8 cellular contexts compared by ENCODE assay signal in genomic region chr9:106860731-106861584, GRCh38. TPM values are rescaled to one million over a fixed set of nuclear protein-coding genes. Genes with fewer than 3 reads are reported as not detected.
DNase-seq lines count a peak whose midpoint lies in the region; ATAC-seq, FAIRE-seq and TF ChIP-seq lines count a peak whose summit lies in the region.

No MANE protein-coding gene starts in this region.

- peaks cover 65% of the 10 kb centered on the region for H3K27me3 Mint-ChIP-seq in activated T-helper 2 cell treated with anti-CD3 and anti-CD28 coated beads, Interferon-gamma antibody, Interleukin-2, Interleukin-4, amounts not matched to agents 10 μg/mL and 5 μg/mL and 100 μg/mL, durations not matched to agents 14 hours and 24 hours and 36 hours (ENCODE audit: low read depth)

- H3K9me3 ChIP-seq in A549 (no peaks in the 10 kb centered on the region), testis (no peaks in the 10 kb centered on the region)

- POLR2A ChIA-PET in A549 (lab: Yijun Ruan, JAX): interaction anchor here (0.5 to 1.1 kb wide), 2 partner anchors 32 to 57 kb away, joined by 3 read pairs; no protein-coding TSS in a partner anchor

- no peak overlapping the region for H3K27ac Mint-ChIP-seq in activated T-helper 2 cell treated with anti-CD3 and anti-CD28 coated beads, Interferon-gamma antibody, Interleukin-2, Interleukin-4, amounts not matched to agents 10 μg/mL and 5 μg/mL and 100 μg/mL, durations not matched to agents 14 hours and 24 hours and 36 hours

- intact Hi-C loops in testis (cut with DNase I; ENCODE audit: low total_unique reads): loop anchor here (10.0 kb wide), 1 partner anchor 64 kb away; no protein-coding TSS in a partner anchor
- intact Hi-C loops in activated T-helper 2 cell treated with anti-CD3 and anti-CD28 coated beads, Interferon-gamma antibody, Interleukin-2, Interleukin-4, amounts not matched to agents 10 μg/mL and 5 μg/mL and 100 μg/mL, durations not matched to agents 14 hours and 24 hours and 36 hours (cut with micrococcal nuclease): no loop called here

- FAIRE-seq in A549 (lab: Jason Lieb, UNC): no peak
- FAIRE-seq in bronchial epithelial cell (lab: Jason Lieb, UNC): no peak

- 0 out of 2 replicates have a peak, but pooled peaks have one; percentile 3 for TF ChIP-seq POLR2A in A549 (IDR thresholded peaks at IDR 0.05; ENCODE audit: low read length)
- no peak for TF ChIP-seq POLR2A in testis (IDR thresholded peaks at IDR 0.05)

- no peaks in the 10 kb centered on the region for H3K27me3 ChIP-seq in bronchial epithelial cell (ENCODE audit: control insufficient read depth, insufficient read depth, low read length)
- no peaks in the 10 kb centered on the region for H3K27me3 ChIP-seq in testis

- H3K4me1 ChIP-seq in A549 (peaks cover 21% of the 10 kb centered on the region; the same call in 2 of the 3 replicates), testis (peaks cover 5% of the 10 kb centered on the region)

- no peak overlapping the region for H3K4me3 Mint-ChIP-seq in activated T-helper 2 cell treated with anti-CD3 and anti-CD28 coated beads, Interferon-gamma antibody, Interleukin-2, Interleukin-4, amounts not matched to agents 10 μg/mL and 5 μg/mL and 100 μg/mL, durations not matched to agents 14 hours and 24 hours and 36 hours (ENCODE audit: low read depth)

- H3K4me3 ChIP-seq in A549 (peak overlapping the region; percentile 81), HFF-Myc (replicated peaks; ENCODE audit: low read depth, low read length) (peak overlapping the region; percentile 71), bronchial epithelial cell (ENCODE audit: low read depth, low read length) (peak overlapping the region; percentile 80), testis (peak overlapping the region; percentile 78 to 82)

- peak in 1 of 2 experiments; percentile 14 for DNase-seq in A549 (ENCODE audit: low read depth in 1 of 2, low spot score in 1 of 2)
- DNase-seq in HFF-Myc (ENCODE audit: extremely low read depth, low read depth): no peak
- peak; percentile 44 for DNase-seq in bronchial epithelial cell (ENCODE audit: low read depth)
- peak; percentile 85 for DNase-seq in left kidney (ENCODE audit: low read depth, low spot score)
- DNase-seq in testis: peak; percentile 32
- DNase-seq in OCI-M2 (lab: John Stamatoyannopoulos, UW; ENCODE audit: unreplicated experiment): no peak
- DNase-seq in activated gamma-delta T cell (lab: John Stamatoyannopoulos, UW): no peak
- DNase-seq in activated T-helper 2 cell treated with anti-CD3 and anti-CD28 coated beads, Interferon-gamma antibody, Interleukin-2, Interleukin-4, amounts not matched to agents 10 μg/mL and 5 μg/mL and 100 μg/mL, durations not matched to agents 14 hours and 24 hours and 36 hours (ENCODE audit: low spot score): no peak

- H3K36me3 ChIP-seq in bronchial epithelial cell (ENCODE audit: control insufficient read depth, insufficient read depth, low read length) (no peaks in the 10 kb centered on the region), testis (ENCODE audit: low read depth, missing control alignments) (no peaks in the 10 kb centered on the region)

- no peak for TF ChIP-seq RAD21 in A549 (conservative IDR thresholded peaks at IDR 0.05 in 1 of 2, IDR thresholded peaks at IDR 0.05 in 1 of 2)

- no peak for TF ChIP-seq CTCF in A549 (IDR thresholded peaks at IDR 0.05)
- TF ChIP-seq CTCF in HFF-Myc (IDR thresholded peaks at IDR 0.05; ENCODE audit: low read depth, low read length, missing control alignments): no peak
- no peak for TF ChIP-seq CTCF in bronchial epithelial cell (IDR thresholded peaks at IDR 0.05; ENCODE audit: insufficient read depth, low read length, severe bottlenecking)
- TF ChIP-seq CTCF in testis (IDR thresholded peaks at IDR 0.05): no peak

- H3K27ac ChIP-seq in A549 (peak overlapping the region; percentile 85 to 93), testis (peak overlapping the region; percentile 64 to 73)

- CTCF ChIA-PET in A549 (lab: Yijun Ruan, JAX): interaction anchor here (0.9 to 1.7 kb wide), 7 partner anchors 10 to 981 kb away, joined by 3 to 6 read pairs (median 4); no protein-coding TSS in a partner anchor

- peak in 1 of 2 experiments; percentile 12; a peak in 4 of 6 replicates for ATAC-seq in A549

- no peak for TF ChIP-seq EP300 in A549 (IDR thresholded peaks at IDR 0.05)

- peaks cover 5% of the 10 kb centered on the region for H3K4me1 Mint-ChIP-seq in activated T-helper 2 cell treated with anti-CD3 and anti-CD28 coated beads, Interferon-gamma antibody, Interleukin-2, Interleukin-4, amounts not matched to agents 10 μg/mL and 5 μg/mL and 100 μg/mL, durations not matched to agents 14 hours and 24 hours and 36 hours (ENCODE audit: low read depth)

- no peaks in the 10 kb centered on the region for H3K9me3 Mint-ChIP-seq in activated T-helper 2 cell treated with anti-CD3 and anti-CD28 coated beads, Interferon-gamma antibody, Interleukin-2, Interleukin-4, amounts not matched to agents 10 μg/mL and 5 μg/mL and 100 μg/mL, durations not matched to agents 14 hours and 24 hours and 36 hours

- H3K36me3 Mint-ChIP-seq in activated T-helper 2 cell treated with anti-CD3 and anti-CD28 coated beads, Interferon-gamma antibody, Interleukin-2, Interleukin-4, amounts not matched to agents 10 μg/mL and 5 μg/mL and 100 μg/mL, durations not matched to agents 14 hours and 24 hours and 36 hours (ENCODE audit: low read depth): no peaks in the 10 kb centered on the region

- 2% methylated on average over 50 of the region's 50 CpGs for WGBS in A549 (ENCODE audit: missing lambda C conversion rate)
- WGBS in testis, 2 donors: 0 to 1% methylated on average over 50 of the region's 50 CpGs

- H3K4me2 ChIP-seq in A549: peak overlapping the region; percentile 92

TF ChIP-seq in A549, 52 proteins besides CTCF, POLR2A, EP300 and RAD21:
- TF ChIP-seq E2F6 (IDR thresholded peaks at IDR 0.05; ENCODE audit: borderline replicate concordance, low read depth) (peak; percentile 9; the same call in 1 of the 2 replicates), MAX (IDR thresholded peaks at IDR 0.05) (peak; percentile 1; the same call in 1 of the 2 replicates), HES2 (IDR thresholded peaks at IDR 0.05) (no peak), ZFP36 (IDR thresholded peaks at IDR 0.05; ENCODE audit: borderline replicate concordance, partially characterized antibody) (no peak), JUN (IDR thresholded peaks at IDR 0.05) (peak in 1 of 2 experiments; percentile 9; a peak in 1 of 5 replicates), TFCP2L1 (CRISPR knock-in tag; IDR thresholded peaks at IDR 0.05) (no peak)

RNA-seq across cellular contexts. Expression of gene ZNF462, which starts 2.0 kb away (rescaled TPM):
- 3.9 and 5.4 TPM in 2 replicates for polyA plus RNA-seq in A549 (2011; rRNA removed)
- 1.4 and 1.8 TPM in 2 replicates for polyA plus RNA-seq in A549 (2012; cell fraction: cytosol; rRNA removed)
- polyA plus RNA-seq in A549 (2012; cell fraction: nucleus; rRNA removed): 2.7 and 4.2 TPM in 2 replicates
- 2.4 to 3.0 TPM (median 2.5 TPM) in 3 replicates for polyA plus RNA-seq in A549 (2017; fragmentation: RNase III; extraction: RNeasy Plus Mini Kit Qiagen cat#74134 plus additional on column Dnase treatment)
- 29.6 and 34.8 TPM in 2 replicates for polyA minus RNA-seq in A549 (2011; rRNA and poly(A)+ RNA removed)
- 8.2 and 8.3 TPM in 2 replicates for total RNA-seq in bronchial epithelial cell
- total RNA-seq in testis: 10 to 100 TPM; 53.2 to 61.6 TPM
- polyA plus RNA-seq in testis (ENCODE audit: insufficient read depth, low read depth, low replicate concordance): 31.5 TPM
- total RNA-seq in activated T-helper 2 cell treated with anti-CD3 and anti-CD28 coated beads, Interferon-gamma antibody, Interleukin-2, Interleukin-4, amounts not matched to agents 10 μg/mL and 5 μg/mL and 100 μg/mL, durations not matched to agents 14 hours and 24 hours and 36 hours: 0.09 and 0.11 TPM in 2 replicates

Comparison
In these comparisons a context has a peak if more than half of its experiments do, and no peak if none do; other contexts are left out.
1. DNase-seq: peak in bronchial epithelial cell (single experiment), left kidney (single experiment) and testis (single experiment); none in HFF-Myc (single experiment), OCI-M2 (single experiment), activated gamma-delta T cell (single experiment) and activated T-helper 2 cell treated with anti-CD3 and anti-CD28 coated beads, Interferon-gamma antibody, Interleukin-2, Interleukin-4, amounts not matched to agents 10 μg/mL and 5 μg/mL and 100 μg/mL, durations not matched to agents 14 hours and 24 hours and 36 hours (single experiment).
2. Peak in every context shown above with its lines, with median percentiles within 50 percentile points of each other: H3K4me3 ChIP-seq.